ENCODE assay signal across 8 cellular contexts in the genomic region with DNA sequence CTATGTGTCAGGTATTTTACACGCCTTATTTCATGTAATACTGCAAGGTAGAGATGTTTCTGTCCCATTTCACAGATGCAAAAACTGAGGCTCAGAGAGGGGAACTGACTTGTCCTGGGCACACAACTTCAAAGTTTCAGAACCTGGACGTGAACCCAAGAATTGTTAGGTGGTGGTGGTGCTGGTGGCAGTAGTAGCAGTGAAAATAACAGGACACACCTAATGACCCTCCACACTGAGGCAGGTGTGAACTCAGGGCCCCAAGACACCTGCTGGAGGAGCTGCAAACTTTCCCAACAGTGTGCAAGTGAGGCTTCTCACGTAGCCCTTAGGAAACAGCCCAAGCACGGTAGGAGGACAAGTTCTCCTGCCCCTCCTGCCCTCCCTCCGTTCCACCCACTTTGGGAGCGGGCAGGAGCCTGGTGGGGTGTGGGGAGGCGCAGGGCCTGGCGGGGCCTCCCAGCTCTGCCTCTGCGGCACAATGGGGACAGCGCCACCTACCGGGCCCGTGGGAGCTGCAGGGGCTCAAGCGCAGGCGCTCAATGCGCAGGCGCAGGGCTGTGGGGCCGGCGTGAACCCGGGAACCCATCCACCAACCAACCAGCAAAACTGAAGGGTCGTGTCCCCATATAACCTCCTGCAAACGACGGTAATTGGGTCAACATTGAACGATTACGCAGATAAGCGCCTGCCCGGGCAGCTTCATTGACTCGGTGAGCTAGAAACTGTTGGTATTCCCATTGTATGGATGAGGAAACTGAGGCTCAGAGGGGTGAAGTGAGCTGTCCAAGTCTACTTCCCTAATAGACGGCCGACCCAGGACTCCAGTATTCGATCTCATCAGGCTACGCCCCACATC. TPM values are rescaled to one million over a fixed set of nuclear protein-coding genes. Genes with fewer than 3 reads are reported as not detected.
DNase-seq lines count a peak whose midpoint lies in the region; ATAC-seq and TF ChIP-seq lines count a peak whose summit lies in the region.

No MANE protein-coding gene starts in this region.

- 12% methylated on average over 10 of the region's 31 CpGs; no CpG with 5 or more reads in 1 of the 2 experiments for WGBS in IMR-90 (ENCODE audit: extremely low coverage in 2 of 2, insufficient read length in 1 of 2), 2 experiments

- H4K8ac ChIP-seq in IMR-90 (ENCODE audit: low read depth in 2 of 2, low read length in 2 of 2) = peak overlapping the region; percentile 79 to 93

- no peak overlapping the region for H2BK5ac ChIP-seq in IMR-90 (ENCODE audit: low read depth, low read length, poor library complexity, severe bottlenecking)

- H2AFZ ChIP-seq in IMR-90 (replicated peaks; ENCODE audit: low read length, poor library complexity) = peak overlapping the region; percentile 91

- H2BK20ac ChIP-seq in IMR-90 (ENCODE audit: low read depth, low read length) = no peak overlapping the region

- H3K27ac Mint-ChIP-seq in Caco-2 (ENCODE audit: unreplicated experiment) = no peak overlapping the region
- H3K27ac Mint-ChIP-seq in activated T-cell treated with anti-CD3 and anti-CD28 coated beads, Interleukin-2, amount 50 U/mL, for 24 hours = no peak overlapping the region
- no peak overlapping the region for H3K27ac Mint-ChIP-seq in nephron

- H3K4me3 Mint-ChIP-seq in Caco-2 (ENCODE audit: unreplicated experiment) = peak overlapping the region; percentile 14
- H3K4me3 Mint-ChIP-seq in activated T-cell treated with anti-CD3 and anti-CD28 coated beads, Interleukin-2, amount 50 U/mL, for 24 hours = peak overlapping the region; percentile 23
- H3K4me3 Mint-ChIP-seq in nephron = no peak overlapping the region

- H3K23ac ChIP-seq in IMR-90 (ENCODE audit: low read depth, low read length) = no peak overlapping the region

- TF ChIP-seq CTCF in Caco-2 (IDR thresholded peaks at IDR 0.05; ENCODE audit: insufficient read depth in 1 of 2, low read depth in 1 of 2, low read length in 1 of 2, severe bottlenecking in 1 of 2, unreplicated experiment in 1 of 2) (peak; percentile 94 to 96), IMR-90 (conservative IDR thresholded peaks at IDR 0.05; ENCODE audit: low read depth, low read length) (peak; percentile 98), nephron (IDR thresholded peaks at IDR 0.05; ENCODE audit: unreplicated experiment in 3 of 3) (peak; percentile 97 to 99 (median 98))

- peak; percentile 96 for ATAC-seq in GM21423 (IDR thresholded peaks at IDR 0.05; ENCODE audit: unreplicated experiment)
- ATAC-seq in IMR-90 (ENCODE audit: low read depth) = peak; percentile 100

- H3K4me3 ChIP-seq in Caco-2 (ENCODE audit: low read depth, low read length) = peak overlapping the region; percentile 15; the same call in 1 of the 2 replicates
- H3K4me3 ChIP-seq in IMR-90 (ENCODE audit: insufficient read depth, low read depth, low read length) = peak overlapping the region; percentile 33

- intact Hi-C loops in Caco-2 (cut with micrococcal nuclease; ENCODE audit: unreplicated experiment) = loop anchor here (1.0 kb wide), 1 partner anchor 40 kb away; no protein-coding TSS in a partner anchor
- intact Hi-C loops in IMR-90 (cut with micrococcal nuclease) = loop anchor here (1.0 to 2.0 kb wide), 3 partner anchors 40 to 326 kb away; no protein-coding TSS in a partner anchor

- no peak overlapping the region for H3K27ac ChIP-seq in IMR-90 (ENCODE audit: insufficient read depth, low read length)

- no peak overlapping the region for H2BK15ac ChIP-seq in IMR-90 (ENCODE audit: low read depth, low read length)

- CTCF ChIA-PET in Caco-2 (lab: Charles Lee) (interaction anchor here (0.5 to 3.8 kb wide), 13 partner anchors 8 to 1171 kb away, joined by 3 to 43 read pairs (median 4); a partner anchor contains a TSS), IMR-90 (lab: Yijun Ruan, JAX) (interaction anchor here (0.6 to 1.6 kb wide), 19 partner anchors 10 to 324 kb away, joined by 3 to 23 read pairs (median 4); a partner anchor contains a TSS)

- H3K36me3 ChIP-seq in Caco-2 (ENCODE audit: control insufficient read depth, insufficient read depth, low read length) = no peaks in the 10 kb centered on the region
- H3K36me3 ChIP-seq in IMR-90 (ENCODE audit: control insufficient read depth, insufficient read depth, low read length) = no peaks in the 10 kb centered on the region

- H3K27me3 Mint-ChIP-seq in Caco-2 (ENCODE audit: insufficient read depth, unreplicated experiment) = no peaks in the 10 kb centered on the region
- no peaks in the 10 kb centered on the region for H3K27me3 Mint-ChIP-seq in activated T-cell treated with anti-CD3 and anti-CD28 coated beads, Interleukin-2, amount 50 U/mL, for 24 hours
- H3K27me3 Mint-ChIP-seq in nephron (ENCODE audit: low read depth) = no peaks in the 10 kb centered on the region

- H3K4me1 ChIP-seq in Caco-2 = no peaks in the 10 kb centered on the region
- H3K4me1 ChIP-seq in IMR-90 (ENCODE audit: control insufficient read depth, insufficient read depth, low read length) = no peaks in the 10 kb centered on the region

- no peak overlapping the region for H3K56ac ChIP-seq in IMR-90 (ENCODE audit: extremely low read depth, insufficient read depth, low read length)

- no peak overlapping the region for H2AK5ac ChIP-seq in IMR-90 (ENCODE audit: low read depth, low read length)

- H3K14ac ChIP-seq in IMR-90 (replicated peaks; ENCODE audit: low read depth, low read length) = peak overlapping the region; percentile 78; the same call in 1 of the 2 replicates

- H4K91ac ChIP-seq in IMR-90 (ENCODE audit: insufficient read depth, low read depth, low read length) = peak overlapping the region; percentile 55; the same call in 1 of the 2 replicates

- H3K79me1 ChIP-seq in IMR-90 (ENCODE audit: low read depth in 1 of 2, low read length in 2 of 2) = no peaks in the 10 kb centered on the region

- no peak for TF ChIP-seq POLR2A in IMR-90 (IDR thresholded peaks at IDR 0.05; ENCODE audit: low read depth, low read length)

- dilution Hi-C loops in IMR-90 (cut with HindIII; ENCODE audit: low sequenced_read_pairs, unreplicated experiment) = no loop called here

- H3K4me1 Mint-ChIP-seq in Caco-2 (ENCODE audit: low read depth, unreplicated experiment) (no peaks in the 10 kb centered on the region), nephron (no peaks in the 10 kb centered on the region)
- peaks cover 8% of the 10 kb centered on the region for H3K4me1 Mint-ChIP-seq in activated T-cell treated with anti-CD3 and anti-CD28 coated beads, Interleukin-2, amount 50 U/mL, for 24 hours (ENCODE audit: low read depth)

- H3K4me2 ChIP-seq in IMR-90 (ENCODE audit: low read depth, low read length) = peak overlapping the region; percentile 90

- H3K9me3 ChIP-seq in Caco-2 = no peaks in the 10 kb centered on the region
- H3K9me3 ChIP-seq in IMR-90 (ENCODE audit: control insufficient read depth, insufficient read depth, low read length) = no peaks in the 10 kb centered on the region

- BruUV-seq in Caco-2 (replicated peaks; lab: Mats Ljungman, UMichigan) = no TSS peak
- no TSS peak for BruUV-seq in IMR-90 (replicated peaks; lab: Mats Ljungman, UMichigan)

- H3K9me3 Mint-ChIP-seq in Caco-2 (ENCODE audit: unreplicated experiment) = no peaks in the 10 kb centered on the region
- no peaks in the 10 kb centered on the region for H3K9me3 Mint-ChIP-seq in activated T-cell treated with anti-CD3 and anti-CD28 coated beads, Interleukin-2, amount 50 U/mL, for 24 hours
- H3K9me3 Mint-ChIP-seq in nephron = no peaks in the 10 kb centered on the region

- no peaks in the 10 kb centered on the region for H4K20me1 ChIP-seq in IMR-90 (ENCODE audit: insufficient read depth, low read length)

- in situ Hi-C loops in IMR-90 (cut with MboI; ENCODE audit: low sequenced_read_pairs) = loop anchor here (5.0 kb wide), 1 partner anchor 43 kb away; no protein-coding TSS in a partner anchor

- peak overlapping the region; percentile 28; the same call in 1 of the 2 replicates for H4K5ac ChIP-seq in IMR-90 (ENCODE audit: low read depth, low read length)

- H3K9ac ChIP-seq in IMR-90 (ENCODE audit: low read depth, low read length) = peak overlapping the region; percentile 63; the same call in 1 of the 2 replicates

- peak; percentile 91 for TF ChIP-seq RAD21 in IMR-90 (IDR thresholded peaks at IDR 0.05; ENCODE audit: low read length)

- H3K9me1 ChIP-seq in IMR-90 (ENCODE audit: insufficient read depth, low read length) = no peaks in the 10 kb centered on the region

- H2BK120ac ChIP-seq in IMR-90 (ENCODE audit: low read depth, low read length) = no peak overlapping the region

- peak overlapping the region; percentile 46 for H2AK9ac ChIP-seq in IMR-90 (replicated peaks; ENCODE audit: low read depth, low read length, poor library complexity)

- H3K27me3 ChIP-seq in Caco-2 (replicated peaks; ENCODE audit: control insufficient read depth, insufficient read depth, low read length) (no peaks in the 10 kb centered on the region), IMR-90 (ENCODE audit: control insufficient read depth, insufficient read depth, low read length) (no peaks in the 10 kb centered on the region; the same call in 1 of the 2 replicates)

- peak overlapping the region; percentile 74; the same call in 1 of the 2 replicates for H3K4ac ChIP-seq in IMR-90 (ENCODE audit: low read depth, low read length)

- no peak overlapping the region for H3K18ac ChIP-seq in IMR-90 (ENCODE audit: low read depth, low read length)

- POLR2A ChIA-PET in Caco-2 (lab: Charles Lee) = no interaction called here
- POLR2A ChIA-PET in IMR-90 (lab: Charles Lee; ENCODE audit: unreplicated experiment) = no interaction called here

- H3K36me3 Mint-ChIP-seq in Caco-2 (ENCODE audit: insufficient read depth, unreplicated experiment) (no peaks in the 10 kb centered on the region), nephron (ENCODE audit: low read depth) (no peaks in the 10 kb centered on the region)
- H3K36me3 Mint-ChIP-seq in activated T-cell treated with anti-CD3 and anti-CD28 coated beads, Interleukin-2, amount 50 U/mL, for 24 hours (ENCODE audit: low read depth) = no peaks in the 10 kb centered on the region

- DNase-seq in Caco-2 (peak; percentile 82 to 93), IMR-90 (peak; percentile 65), OCI-M2 (lab: John Stamatoyannopoulos, UW; ENCODE audit: unreplicated experiment) (peak; percentile 18), fibroblast of gingiva (ENCODE audit: low read depth) (peak; percentile 59)
- DNase-seq in activated T-cell treated with anti-CD3 and anti-CD28 coated beads, Interleukin-2, amount 50 U/mL, for 24 hours = peak; percentile 96
- DNase-seq in stimulated activated naive CD4-positive, alpha-beta T cell (lab: John Stamatoyannopoulos, UW) = peak; percentile 64 to 87 (median 80)

RNA-seq across cellular contexts. Expression of a gene that starts 12.0 kb away (rescaled TPM):
- not detected in 2 replicates for total RNA-seq in Caco-2 (2022)
- total RNA-seq in IMR-90 (2012; rRNA removed) = 1.1 TPM in 2 replicates
- 6.1 and 6.6 TPM in 2 replicates for polyA plus RNA-seq in IMR-90 (2012; rRNA removed)
- polyA plus RNA-seq in IMR-90 (2012; cell fraction: cytosol; rRNA removed) = 4.6 and 7.1 TPM in 2 replicates
- 10.1 and 18.5 TPM in 2 replicates for polyA plus RNA-seq in IMR-90 (2012; cell fraction: nucleus; rRNA removed; ENCODE audit: low replicate concordance)

RNA-seq across cellular contexts. Expression of a gene that starts 35.1 kb away (rescaled TPM):
- total RNA-seq in Caco-2 (2022) = 12.2 and 14.9 TPM in 2 replicates
- 58.4 and 67.2 TPM in 2 replicates for total RNA-seq in IMR-90 (2012; rRNA removed)
- 32.5 and 34.4 TPM in 2 replicates for polyA plus RNA-seq in IMR-90 (2012; rRNA removed)
- polyA plus RNA-seq in IMR-90 (2012; cell fraction: cytosol; rRNA removed) = 23.4 and 23.7 TPM in 2 replicates
- polyA plus RNA-seq in IMR-90 (2012; cell fraction: nucleus; rRNA removed; ENCODE audit: low replicate concordance) = 5.7 and 6.9 TPM in 2 replicates

RNA-seq across cellular contexts. Expression of a gene that starts 54.9 kb away (rescaled TPM):
- total RNA-seq in Caco-2 (2022) (17.7 and 19.5 TPM in 2 replicates), IMR-90 (2012; rRNA removed) (6.1 and 11.4 TPM in 2 replicates)
- polyA plus RNA-seq in IMR-90 (2012; rRNA removed) = 10.9 and 13.4 TPM in 2 replicates
- polyA plus RNA-seq in IMR-90 (2012; cell fraction: cytosol; rRNA removed) = 9.3 and 11.2 TPM in 2 replicates
- 40.1 and 40.5 TPM in 2 replicates for polyA plus RNA-seq in IMR-90 (2012; cell fraction: nucleus; rRNA removed; ENCODE audit: low replicate concordance)

Comparison
In these comparisons a context has a peak if more than half of its experiments do, and no peak if none do; other contexts are left out.
1. DNase-seq: peak in every context shown above with its lines; median percentile 96 in activated T-cell treated with anti-CD3 and anti-CD28 coated beads, Interleukin-2, amount 50 U/mL, for 24 hours; 88 in Caco-2; 80 in stimulated activated naive CD4-positive, alpha-beta T cell; 65 in IMR-90; 59 in fibroblast of gingiva; 18 in OCI-M2.
2. H3K4me3 Mint-ChIP-seq: peak in Caco-2 (single experiment) and activated T-cell treated with anti-CD3 and anti-CD28 coated beads, Interleukin-2, amount 50 U/mL, for 24 hours (single experiment); none in nephron (0 of 3).
3. Peak in every context shown above with its lines, with median percentiles within 50 percentile points of each other: CTCF ChIP-seq.